8 cellular contexts compared by ENCODE assay signal in genomic region chr1:16351994-16352841, GRCh38. TPM values are rescaled to one million over a fixed set of nuclear protein-coding genes. Genes with fewer than 3 reads are reported as not detected.
A peak's percentile ranks its signal among the peaks of the same experiment; 100 is the strongest.
DNase-seq lines count a peak whose midpoint lies in the region; ATAC-seq and TF ChIP-seq lines count a peak whose summit lies in the region.

Gene FBXO42 (minus strand): TSS chr1:16352480. CDS start chr1:16315418, 37,062 bp downstream.

- H3K79me2 ChIP-seq in SU-DHL-6 (ENCODE audit: insufficient read depth, low read length) (peaks cover 46% of the 10 kb centered on the region), trophoblast cell (ENCODE audit: control insufficient read depth, insufficient read depth, low read length, poor library complexity) (peaks cover 11% of the 10 kb centered on the region)

- H3K9me2 ChIP-seq in SU-DHL-6 (replicated peaks; ENCODE audit: insufficient read depth, low read length) = no peaks in the 10 kb centered on the region

- ATAC-seq in HG02763 (IDR thresholded peaks at IDR 0.05; ENCODE audit: unreplicated experiment) (peak; percentile 89), Right ventricle myocardium superior (ENCODE audit: poor library complexity) (peak; percentile 97)
- peak; percentile 96 for ATAC-seq in activated naive CD8-positive, alpha-beta T cell treated with anti-CD3 and anti-CD28 coated beads, Interleukin-2, amount 10 ng/mL, durations not matched to agents 7 days and 5 days (ENCODE audit: low read depth)

- H3K4me1 ChIP-seq in trophoblast cell (ENCODE audit: control insufficient read depth in 1 of 2, insufficient read depth in 2 of 2, low read length in 2 of 2) (peaks cover 5 to 13% of the 10 kb centered on the region in 2 experiments), tibial nerve (peaks cover 0 to 40% (median 20%) of the 10 kb centered on the region in 4 donors)

- H3K36me3 Mint-ChIP-seq in activated naive CD8-positive, alpha-beta T cell treated with anti-CD3 and anti-CD28 coated beads, Interleukin-2, amount 10 ng/mL, durations not matched to agents 7 days and 5 days = peaks cover 5% of the 10 kb centered on the region

- H3K9me3 ChIP-seq in SU-DHL-6 (ENCODE audit: insufficient read depth, low read length) (no peaks in the 10 kb centered on the region), trophoblast cell (ENCODE audit: insufficient read depth, low read depth, low read length) (no peaks in the 10 kb centered on the region), tibial nerve (no peaks in the 10 kb centered on the region)

- POLR2A ChIA-PET in activated naive CD8-positive, alpha-beta T cell treated with anti-CD3 and anti-CD28 coated beads, Interleukin-2, amount 10 ng/mL, durations not matched to agents 7 days and 5 days (lab: Charles Lee) = interaction anchor here (0.6 to 2.6 kb wide), 12 partner anchors 10 to 553 kb away, joined by 3 to 27 read pairs (median 4); partner anchors contain the start of genes NECAP2 and SZRD1

- peak within 1 kb of the TSS; percentile 94 for H3K18ac ChIP-seq in trophoblast cell (ENCODE audit: low read length)

- peak within 1 kb of the TSS; percentile 83 for H2AK5ac ChIP-seq in trophoblast cell (ENCODE audit: low read length)

- peaks cover 26% of the 10 kb centered on the region for H3K4me1 Mint-ChIP-seq in activated naive CD8-positive, alpha-beta T cell treated with anti-CD3 and anti-CD28 coated beads, Interleukin-2, amount 10 ng/mL, durations not matched to agents 7 days and 5 days

- H2BK12ac ChIP-seq in trophoblast cell (ENCODE audit: low read length) = peak within 1 kb of the TSS; percentile 75

- peak in 1 of 2 donors; percentile 91 for TF ChIP-seq EP300 in tibial nerve (IDR thresholded peaks at IDR 0.05)

- no peak within 1 kb of the TSS for H3K23ac ChIP-seq in trophoblast cell (ENCODE audit: low read length)

- peak; percentile 84 to 95 for TF ChIP-seq POLR2A in tibial nerve (IDR thresholded peaks at IDR 0.05)

- no peaks in the 10 kb centered on the region for H3K9me3 Mint-ChIP-seq in activated naive CD8-positive, alpha-beta T cell treated with anti-CD3 and anti-CD28 coated beads, Interleukin-2, amount 10 ng/mL, durations not matched to agents 7 days and 5 days

- peak within 1 kb of the TSS; percentile 98 for H4K8ac ChIP-seq in trophoblast cell (ENCODE audit: low read depth, low read length)

- H3K4me3 ChIP-seq in SU-DHL-6 (ENCODE audit: insufficient read depth, low read length, poor library complexity, severe bottlenecking) (peak within 1 kb of the TSS; percentile 62), trophoblast cell (ENCODE audit: low read depth, low read length) (peak within 1 kb of the TSS; percentile 93), tibial nerve (peak within 1 kb of the TSS; percentile 73 to 99 (median 94))

- peak; percentile 62 for TF ChIP-seq CTCF in GM12874 (IDR thresholded peaks at IDR 0.05; ENCODE audit: insufficient read depth, low read depth, low read length)
- peak; percentile 15 for TF ChIP-seq CTCF in SU-DHL-6 (IDR thresholded peaks at IDR 0.05; ENCODE audit: insufficient read depth, low read length, poor library complexity, severe bottlenecking)
- TF ChIP-seq CTCF in tibial nerve (IDR thresholded peaks at IDR 0.05) = peak; percentile 30 to 77 (median 54)

- intact Hi-C loops in Right ventricle myocardium superior (cut with DNase I) = loop anchor here (5.0 kb wide), 1 partner anchor 105 kb away; no protein-coding TSS in a partner anchor

- H3K79me1 ChIP-seq in trophoblast cell (ENCODE audit: low read length) = peaks cover 11% of the 10 kb centered on the region

- H3K9ac ChIP-seq in SU-DHL-6 (ENCODE audit: low read length) = peak within 1 kb of the TSS; percentile 73
- H3K9ac ChIP-seq in trophoblast cell (ENCODE audit: low read length) = peak within 1 kb of the TSS; percentile 96

- H4K12ac ChIP-seq in trophoblast cell (ENCODE audit: low read depth, low read length) = peak within 1 kb of the TSS; percentile 92

- H2AFZ ChIP-seq in SU-DHL-6 (ENCODE audit: low read depth, low read length, severe bottlenecking) (peak within 1 kb of the TSS; percentile 76), trophoblast cell (ENCODE audit: insufficient read depth, low read length, poor library complexity) (peak within 1 kb of the TSS; percentile 92)

- no CpG with 5 or more reads among the region's 81 CpGs for WGBS in trophoblast cell (ENCODE audit: extremely low coverage, insufficient coverage, insufficient read length)
- WGBS in tibial nerve, 2 donors = 0 to 1% methylated on average over 19 to 22 of the region's 81 CpGs

- H4K20me1 ChIP-seq in SU-DHL-6 (ENCODE audit: low read depth, low read length) = no peaks in the 10 kb centered on the region

- peak within 1 kb of the TSS; percentile 73 for H3K4ac ChIP-seq in trophoblast cell (ENCODE audit: low read depth, low read length)

- H2BK120ac ChIP-seq in trophoblast cell (ENCODE audit: insufficient read depth, low read length, poor library complexity) = peak within 1 kb of the TSS; percentile 81

- no peaks in the 10 kb centered on the region; the same call in 1 of the 2 replicates for H3F3A ChIP-seq in SU-DHL-6 (ENCODE audit: insufficient read depth)

- peak within 1 kb of the TSS; percentile 94 for H3K27ac Mint-ChIP-seq in activated naive CD8-positive, alpha-beta T cell treated with anti-CD3 and anti-CD28 coated beads, Interleukin-2, amount 10 ng/mL, durations not matched to agents 7 days and 5 days

- H3K27ac ChIP-seq in SU-DHL-6 (ENCODE audit: low read depth, low read length) = peak within 1 kb of the TSS; percentile 38
- peak within 1 kb of the TSS; percentile 83 for H3K27ac ChIP-seq in trophoblast cell (ENCODE audit: low read depth, low read length)
- H3K27ac ChIP-seq in tibial nerve = peak within 1 kb of the TSS; percentile 72 to 99 (median 94)

- H3K27me3 Mint-ChIP-seq in activated naive CD8-positive, alpha-beta T cell treated with anti-CD3 and anti-CD28 coated beads, Interleukin-2, amount 10 ng/mL, durations not matched to agents 7 days and 5 days = no peaks in the 10 kb centered on the region

- peak within 1 kb of the TSS; percentile 95 for H3K14ac ChIP-seq in trophoblast cell (ENCODE audit: low read length)

- H3K36me3 ChIP-seq in SU-DHL-6 (ENCODE audit: low read length) (no peaks in the 10 kb centered on the region), trophoblast cell (ENCODE audit: control insufficient read depth in 1 of 2, insufficient read depth in 2 of 2, low read length in 2 of 2) (no peaks in the 10 kb centered on the region), tibial nerve (no peaks in the 10 kb centered on the region)

- peak within 1 kb of the TSS; percentile 98 for H3K4me3 Mint-ChIP-seq in activated naive CD8-positive, alpha-beta T cell treated with anti-CD3 and anti-CD28 coated beads, Interleukin-2, amount 10 ng/mL, durations not matched to agents 7 days and 5 days

- H4K91ac ChIP-seq in trophoblast cell (ENCODE audit: low read depth, low read length) = peak within 1 kb of the TSS; percentile 88

- peak within 1 kb of the TSS; percentile 65 for H2BK5ac ChIP-seq in trophoblast cell (ENCODE audit: low read depth, low read length, poor library complexity)

- DNase-seq in NCI-H1417 (lab: John Stamatoyannopoulos, UW) = peak; percentile 92 to 96 (median 95)
- peak; percentile 98 for DNase-seq in activated naive CD8-positive, alpha-beta T cell treated with anti-CD3 and anti-CD28 coated beads, Interleukin-2, amount 10 ng/mL, durations not matched to agents 7 days and 5 days
- peak; percentile 96 for DNase-seq in Right ventricle myocardium superior
- peak; percentile 91 to 97 for DNase-seq in trophoblast cell
- DNase-seq in tibial nerve (ENCODE audit: low spot score in 2 of 2) = peak; percentile 80 to 82

- H3K27me3 ChIP-seq in SU-DHL-6 (ENCODE audit: low read length) (no peaks in the 10 kb centered on the region), trophoblast cell (ENCODE audit: insufficient read depth, low read length) (no peaks in the 10 kb centered on the region), tibial nerve (no peaks in the 10 kb centered on the region)

- H3K4me2 ChIP-seq in SU-DHL-6 (ENCODE audit: low read depth, low read length, poor library complexity, severe bottlenecking) = peak within 1 kb of the TSS; percentile 81
- H3K4me2 ChIP-seq in trophoblast cell (ENCODE audit: low read length) = peak within 1 kb of the TSS; percentile 96

RNA-seq across cellular contexts. Expression of gene FBXO42, which starts in this region (rescaled TPM):
- total RNA-seq in activated naive CD8-positive, alpha-beta T cell treated with anti-CD3 and anti-CD28 coated beads, Interleukin-2, amount 10 ng/mL, durations not matched to agents 7 days and 5 days = 10 to 100 TPM; 22.3 to 25.1 TPM
- total RNA-seq in Right ventricle myocardium superior (17.1 TPM), tibial nerve (10 to 100 TPM; 39.8 to 69.4 (median 54.4) TPM)
- 10.4 and 11.3 TPM in 2 replicates for polyA plus RNA-seq in trophoblast cell (2013)

Comparison
In these comparisons a context has a peak if more than half of its experiments do, and no peak if none do; other contexts are left out.
1. Peak in every context shown above with its lines: DNase-seq, ATAC-seq, H3K4me3 ChIP-seq and H3K27ac ChIP-seq.
2. H3K27ac ChIP-seq: peak in every context shown above with its lines; median percentile 94 in tibial nerve; 83 in trophoblast cell; 38 in SU-DHL-6.